In the genomic region with DNA sequence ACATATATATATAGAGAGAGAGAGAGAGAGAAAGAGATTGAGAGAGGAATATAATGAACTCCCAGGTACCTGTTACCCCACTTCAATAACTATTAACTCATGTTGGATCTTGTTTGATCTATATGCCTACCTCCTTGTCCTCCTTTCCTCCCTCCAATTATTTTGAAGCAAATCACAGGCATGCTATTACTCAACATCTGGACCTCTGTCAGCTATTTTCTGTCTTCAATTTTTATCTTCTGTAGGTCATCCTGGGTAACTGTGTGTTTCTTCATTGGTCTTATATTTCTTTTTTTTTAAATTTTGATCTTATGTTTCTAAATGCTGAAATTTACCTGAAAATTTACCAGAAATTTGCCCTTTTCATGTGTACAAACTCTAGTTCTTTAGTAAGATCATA, we compare ENCODE assay signal across 17 cellular contexts. TPM values are rescaled to one million over a fixed set of nuclear protein-coding genes. Genes with fewer than 3 reads are reported as not detected.
DNase-seq lines count a peak whose midpoint lies in the region; ATAC-seq and TF ChIP-seq lines count a peak whose summit lies in the region.
"Had no signal": no experiment of that assay in that cellular context is flagged by ENCODE, and none has a peak within 500 bp of the region (broad histone marks: within the 10 kb centered on the region; RNA-seq: fewer than 3 reads in every experiment).

No MANE protein-coding gene starts in this region.

- H3K4me3 ChIP-seq in IMR-90 (ENCODE audit: insufficient read depth, low read depth, low read length) (no peak overlapping the region), choroid plexus epithelial cell (ENCODE audit: low read depth, low read length) (no peak overlapping the region), upper lobe of right lung (no peak overlapping the region)
- H3K4me3 ChIP-seq: BLaER1 had no signal

- H3K9me3 Mint-ChIP-seq in osteocyte (ENCODE audit: unreplicated experiment) = no peaks in the 10 kb centered on the region
- H3K9me3 Mint-ChIP-seq: CD8-positive, alpha-beta T cell had no signal

- H3K4me3 Mint-ChIP-seq in osteocyte (ENCODE audit: unreplicated experiment) = no peak overlapping the region
- H3K4me3 Mint-ChIP-seq: CD8-positive, alpha-beta T cell had no signal

- dilution Hi-C loops in IMR-90 (cut with HindIII; ENCODE audit: low sequenced_read_pairs, unreplicated experiment) = no loop called here

- H3K56ac ChIP-seq in IMR-90 (ENCODE audit: extremely low read depth, insufficient read depth, low read length) = no peak overlapping the region

- no peak for TF ChIP-seq POLR2A in IMR-90 (IDR thresholded peaks at IDR 0.05; ENCODE audit: low read depth, low read length)

- POLR2A ChIA-PET in IMR-90 (lab: Charles Lee; ENCODE audit: unreplicated experiment) = interaction anchor here (0.5 kb wide), 1 partner anchor 297 kb away, joined by 3 read pairs; no protein-coding TSS in a partner anchor

- no peak overlapping the region for H2BK120ac ChIP-seq in IMR-90 (ENCODE audit: low read depth, low read length)

- DNase-seq in IMR-90 (no peak), choroid plexus epithelial cell (ENCODE audit: low read depth) (peak; percentile 22), left lobe of liver (ENCODE audit: low spot score) (no peak), upper lobe of right lung (no peak), hippocampal formation (lab: John Stamatoyannopoulos, UW) (no peak), osteocyte (ENCODE audit: extremely low spot score, unreplicated experiment) (no peak)
- DNase-seq: CD8-positive, alpha-beta T cell; DMS79; HCEC 1CT; KBM-7; MV-4-11; NCI-H1417 treated with DMSO at 0.1 percent for 48 hours; NCI-H2081; NCI-H510A treated with DMSO at 0.1 percent for 48 hours had no signal

- TF ChIP-seq RAD21 in IMR-90 (IDR thresholded peaks at IDR 0.05; ENCODE audit: low read length) = no peak

- in situ Hi-C loops in IMR-90 (cut with MboI; ENCODE audit: low sequenced_read_pairs) = no loop called here

- no peaks in the 10 kb centered on the region for H3K4me1 ChIP-seq in IMR-90 (ENCODE audit: control insufficient read depth, insufficient read depth, low read length)
- H3K4me1 ChIP-seq in upper lobe of right lung = peaks cover 15% of the 10 kb centered on the region

- no peak overlapping the region for H2BK15ac ChIP-seq in IMR-90 (ENCODE audit: low read depth, low read length)

- no peak overlapping the region for H4K91ac ChIP-seq in IMR-90 (ENCODE audit: insufficient read depth, low read depth, low read length)

- H2AK5ac ChIP-seq in IMR-90 (ENCODE audit: low read depth, low read length) = no peak overlapping the region

- H4K20me1 ChIP-seq in IMR-90 (ENCODE audit: insufficient read depth, low read length) = peaks cover 7% of the 10 kb centered on the region; the same call in 1 of the 2 replicates

- intact Hi-C loops in IMR-90 (cut with micrococcal nuclease) (loop anchor here (2.0 kb wide), 1 partner anchor 13 kb away; no protein-coding TSS in a partner anchor), upper lobe of right lung (cut with DNase I) (no loop called here)

- H3K9me1 ChIP-seq in IMR-90 (ENCODE audit: insufficient read depth, low read length) = 0 out of 2 replicates have a peak, but pooled peaks cover 4% of the 10 kb centered on the region

- H3K27me3 Mint-ChIP-seq in osteocyte (ENCODE audit: unreplicated experiment) = no peaks in the 10 kb centered on the region

- H3K4me1 Mint-ChIP-seq in osteocyte (ENCODE audit: unreplicated experiment) = peaks cover 15% of the 10 kb centered on the region

- H3K36me3 Mint-ChIP-seq in osteocyte (ENCODE audit: unreplicated experiment) = no peaks in the 10 kb centered on the region

- H3K4me2 ChIP-seq in IMR-90 (ENCODE audit: low read depth, low read length) = no peak overlapping the region
- H3K4me2 ChIP-seq: BLaER1 had no signal

- no peak overlapping the region for H3K14ac ChIP-seq in IMR-90 (replicated peaks; ENCODE audit: low read depth, low read length)

- H2BK20ac ChIP-seq in IMR-90 (ENCODE audit: low read depth, low read length) = no peak overlapping the region

- H2BK5ac ChIP-seq in IMR-90 (ENCODE audit: low read depth, low read length, poor library complexity, severe bottlenecking) = no peak overlapping the region

- no peak overlapping the region for H2AK9ac ChIP-seq in IMR-90 (replicated peaks; ENCODE audit: low read depth, low read length, poor library complexity)

- TF ChIP-seq CTCF in IMR-90 (conservative IDR thresholded peaks at IDR 0.05; ENCODE audit: low read depth, low read length) (no peak), choroid plexus epithelial cell (conservative IDR thresholded peaks at IDR 0.05; ENCODE audit: low read depth, low read length) (no peak), upper lobe of right lung (IDR thresholded peaks at IDR 0.05) (no peak), osteocyte (IDR thresholded peaks at IDR 0.05) (no peak)

- no peak overlapping the region for H4K5ac ChIP-seq in IMR-90 (ENCODE audit: low read depth, low read length)

- peaks cover 9 to 22% of the 10 kb centered on the region in 2 experiments for H3K79me1 ChIP-seq in IMR-90 (ENCODE audit: low read depth in 1 of 2, low read length in 2 of 2)

- CTCF ChIA-PET in IMR-90 (lab: Yijun Ruan, JAX) = interaction anchor here (1.2 kb wide), 2 partner anchors 11 to 13 kb away, joined by 3 read pairs; no protein-coding TSS in a partner anchor

- H2AFZ ChIP-seq in IMR-90 (replicated peaks; ENCODE audit: low read length, poor library complexity) = no peak overlapping the region

- H3K27ac ChIP-seq in IMR-90 (ENCODE audit: insufficient read depth, low read length) = no peak overlapping the region
- H3K27ac ChIP-seq in upper lobe of right lung = peak overlapping the region; percentile 64
- H3K27ac ChIP-seq: BLaER1 had no signal

- H3K27me3 ChIP-seq in IMR-90 (ENCODE audit: control insufficient read depth, insufficient read depth, low read length) = no peaks in the 10 kb centered on the region
- H3K27me3 ChIP-seq in upper lobe of right lung = no peaks in the 10 kb centered on the region
- H3K27me3 ChIP-seq: BLaER1 had no signal

- no peak overlapping the region for H3K18ac ChIP-seq in IMR-90 (ENCODE audit: low read depth, low read length)

- no peak overlapping the region for H3K9ac ChIP-seq in IMR-90 (ENCODE audit: low read depth, low read length)
- H3K9ac ChIP-seq: BLaER1 had no signal

- no TSS peak for BruUV-seq in IMR-90 (replicated peaks; lab: Mats Ljungman, UMichigan)

- H3K36me3 ChIP-seq in IMR-90 (ENCODE audit: control insufficient read depth, insufficient read depth, low read length) (0 out of 2 replicates have a peak, but pooled peaks cover 1% of the 10 kb centered on the region), upper lobe of right lung (no peaks in the 10 kb centered on the region)

- ATAC-seq in IMR-90 (ENCODE audit: low read depth) (no peak), left lobe of liver (peak; percentile 27), upper lobe of right lung (no peak), HG03460 (IDR thresholded peaks at IDR 0.05; ENCODE audit: unreplicated experiment) (no peak)
- ATAC-seq: CD8-positive, alpha-beta T cell; Panc1 had no signal

- H3K9me3 ChIP-seq in IMR-90 (ENCODE audit: control insufficient read depth, insufficient read depth, low read length) (no peaks in the 10 kb centered on the region), upper lobe of right lung (no peaks in the 10 kb centered on the region)

- no peak overlapping the region for H3K4ac ChIP-seq in IMR-90 (ENCODE audit: low read depth, low read length)

- no peak overlapping the region for H3K23ac ChIP-seq in IMR-90 (ENCODE audit: low read depth, low read length)

- H3K27ac Mint-ChIP-seq in osteocyte (ENCODE audit: unreplicated experiment) = no peak overlapping the region
- H3K27ac Mint-ChIP-seq: CD8-positive, alpha-beta T cell had no signal

- no peak overlapping the region for H4K8ac ChIP-seq in IMR-90 (ENCODE audit: low read depth in 2 of 2, low read length in 2 of 2)

TF ChIP-seq in IMR-90, 13 proteins besides CTCF, POLR2A, EP300 and RAD21:
- no peak for TF ChIP-seq MXI1 (IDR thresholded peaks at IDR 0.05; ENCODE audit: borderline replicate concordance, low read depth, low read length)
- TF ChIP-seq RCOR1 (IDR thresholded peaks at IDR 0.05; ENCODE audit: insufficient replicate concordance, low read length) = no peak
- TF ChIP-seq BHLHE40 (IDR thresholded peaks at IDR 0.05; ENCODE audit: low read depth, low read length) = no peak
- TF ChIP-seq CEBPB (IDR thresholded peaks at IDR 0.05; ENCODE audit: low read depth, low read length) = 0 out of 2 replicates have a peak, but pooled peaks have one; percentile 16
- no peak for TF ChIP-seq MAFK (IDR thresholded peaks at IDR 0.05; ENCODE audit: low read depth, low read length)
- TF ChIP-seq CHD1 (IDR thresholded peaks at IDR 0.05; ENCODE audit: low read depth, low read length) = no peak
- no peak for TF ChIP-seq MAZ (IDR thresholded peaks at IDR 0.05; ENCODE audit: borderline replicate concordance, low read depth, low read length)

RNA-seq across cellular contexts. Expression of gene UVRAG, which starts 24.8 kb away (rescaled TPM):
- 10.9 and 12.8 TPM in 2 replicates for total RNA-seq in IMR-90 (2012; rRNA removed)
- polyA plus RNA-seq in IMR-90 (2012; rRNA removed) = 5.3 and 5.6 TPM in 2 replicates
- polyA plus RNA-seq in IMR-90 (2012; cell fraction: cytosol; rRNA removed) = 2.4 and 3.7 TPM in 2 replicates
- 7.0 and 12.4 TPM in 2 replicates for polyA plus RNA-seq in IMR-90 (2012; cell fraction: nucleus; rRNA removed; ENCODE audit: low replicate concordance)
- total RNA-seq in left lobe of liver = 8.8 TPM
- 31.0 TPM for total RNA-seq in upper lobe of right lung
- 20.2 and 24.9 TPM in 2 replicates for total RNA-seq in osteocyte
